Comparison of ENCODE assay signal across 17 cellular contexts in the genomic region with DNA sequence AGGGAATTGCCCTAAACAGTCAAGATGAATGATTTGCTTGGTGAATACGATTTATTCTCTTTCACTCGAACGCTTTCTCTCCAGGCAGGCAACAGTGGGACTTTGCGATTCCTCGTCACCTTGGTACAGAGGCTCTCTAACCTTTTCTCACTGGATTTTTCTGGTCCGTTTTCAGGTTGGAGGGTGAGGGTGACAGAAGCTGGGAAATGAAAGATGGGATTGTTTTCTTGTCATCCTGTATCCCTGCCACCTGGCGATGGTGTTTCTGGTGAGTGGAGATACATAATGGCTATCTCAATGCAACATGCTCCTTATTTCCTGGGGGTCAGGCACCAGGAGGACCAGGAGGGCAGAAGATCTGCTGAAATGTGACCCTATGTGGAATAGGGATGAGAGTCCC.
DNase-seq lines count a peak whose midpoint lies in the region; ATAC-seq, FAIRE-seq and TF ChIP-seq lines count a peak whose summit lies in the region.
"Had no signal": no experiment of that assay in that cellular context is flagged by ENCODE, and none has a peak within 500 bp of the region (broad histone marks: within the 10 kb centered on the region; RNA-seq: fewer than 3 reads in every experiment).

No MANE protein-coding gene starts in this region.

- H3K27ac ChIP-seq in liver (ENCODE audit: low read depth in 1 of 2, low read length in 2 of 2) (peak overlapping the region; percentile 27 to 40), HepG2 (ENCODE audit: extremely low read length, insufficient read depth, low read length) (no peak overlapping the region), esophagus muscularis mucosa (replicated peaks in 1 of 4) (no peak overlapping the region), neuronal stem cell (replicated peaks; ENCODE audit: low read length) (no peak overlapping the region)
- H3K27ac ChIP-seq: A549, C4-2B, GM23248 had no signal

- DNase-seq in HepG2 (ENCODE audit: low spot score) (no peak), esophagus muscularis mucosa (ENCODE audit: extremely low spot score) (peak; percentile 57), neuronal stem cell (ENCODE audit: low spot score) (no peak), NK-92 (lab: John Stamatoyannopoulos, UW; ENCODE audit: unreplicated experiment) (no peak), inferior parietal cortex (ENCODE audit: extremely low spot score) (no peak)
- DNase-seq: AML-193; CD4-positive, alpha-beta T cell; DMS153; DMS79; GDM1; GM23248 had no signal

- intact Hi-C loops in HepG2 (cut with micrococcal nuclease; ENCODE audit: unreplicated experiment) (no loop called here), esophagus muscularis mucosa (cut with DNase I) (no loop called here)

- H4K20me1 ChIP-seq in HepG2 (ENCODE audit: insufficient read depth, low read length), result no peaks in the 10 kb centered on the region

- FAIRE-seq in HepG2 (lab: Jason Lieb, UNC), result no peak
- FAIRE-seq: A549, GM12892, GM18507 had no signal

- H2AFZ ChIP-seq in HepG2 (ENCODE audit: low read length) (no peak overlapping the region), neuronal stem cell (ENCODE audit: low read length) (no peak overlapping the region)
- H2AFZ ChIP-seq: GM23248 had no signal

- TF ChIP-seq RAD21 in liver (IDR thresholded peaks at IDR 0.05) (no peak), HepG2 (CRISPR knock-in tag; IDR thresholded peaks at IDR 0.05) (no peak)

- no peak overlapping the region for H3K18ac ChIP-seq in neuronal stem cell (ENCODE audit: low read length)

- H3K36me3 ChIP-seq in liver (ENCODE audit: control insufficient read depth in 4 of 4, insufficient read depth in 3 of 4, low read depth in 1 of 4, low read length in 3 of 4) (no peaks in the 10 kb centered on the region), HepG2 (replicated peaks in 1 of 2; ENCODE audit: control insufficient read depth in 1 of 2, insufficient read depth in 2 of 2, low read length in 2 of 2) (no peaks in the 10 kb centered on the region), esophagus muscularis mucosa (no peaks in the 10 kb centered on the region), neuronal stem cell (replicated peaks in 1 of 2; ENCODE audit: control insufficient read depth in 2 of 2, insufficient read depth in 2 of 2, low read length in 2 of 2) (no peaks in the 10 kb centered on the region)
- H3K36me3 ChIP-seq: HAP-1 had no signal

- CTCF ChIA-PET in HepG2 (lab: Yijun Ruan, JAX; ENCODE audit: low intra/inter-chr PET ratio, low total read pairs), result no interaction called here

- H2BK12ac ChIP-seq in neuronal stem cell (ENCODE audit: low read length), result no peak overlapping the region

- BruUV-seq in HepG2 (replicated peaks; lab: Mats Ljungman, UMichigan), result no TSS peak

- H2BK120ac ChIP-seq in neuronal stem cell (ENCODE audit: low read depth, low read length), result no peak overlapping the region

- TF ChIP-seq CTCF in liver (IDR thresholded peaks at IDR 0.05; ENCODE audit: low read depth, low read length, missing input control), result no peak
- no peak for TF ChIP-seq CTCF in HepG2 (CRISPR knock-in tag; IDR thresholded peaks at IDR 0.05)
- TF ChIP-seq CTCF in esophagus muscularis mucosa (IDR thresholded peaks at IDR 0.05), result no peak

- H3K9ac ChIP-seq in liver (ENCODE audit: low read depth in 1 of 2, low read length in 2 of 2) (peak overlapping the region; percentile 1 to 15), HepG2 (ENCODE audit: insufficient read depth, low read depth, low read length) (no peak overlapping the region), neuronal stem cell (ENCODE audit: low read depth, low read length, poor library complexity) (no peak overlapping the region)
- H3K9ac ChIP-seq: GM23248 had no signal

- POLR2A ChIA-PET in HepG2 (lab: Yijun Ruan, JAX), result no interaction called here

- ATAC-seq in HepG2, result no peak
- ATAC-seq: A549 had no signal

- H3K27me3 ChIP-seq in liver (ENCODE audit: control insufficient read depth in 4 of 4, insufficient read depth in 4 of 4, low read length in 3 of 4), result no peaks in the 10 kb centered on the region
- no peaks in the 10 kb centered on the region for H3K27me3 ChIP-seq in HepG2 (ENCODE audit: control insufficient read depth in 1 of 2, insufficient read depth in 2 of 2, low read length in 2 of 2)
- H3K27me3 ChIP-seq in esophagus muscularis mucosa, result peaks cover 0 to 12% (median 0%) of the 10 kb centered on the region in 4 donors
- H3K27me3 ChIP-seq in neuronal stem cell (ENCODE audit: control insufficient read depth in 3 of 3, insufficient read depth in 3 of 3, low read depth in 1 of 3, low read length in 3 of 3), result no peaks in the 10 kb centered on the region

- TF ChIP-seq EP300 in HepG2 (IDR thresholded peaks at IDR 0.05; ENCODE audit: low read depth in 2 of 2, low read length in 2 of 2), result no peak
- TF ChIP-seq EP300 in HepG2 (CRISPR knock-in tag; IDR thresholded peaks at IDR 0.05; ENCODE audit: borderline replicate concordance), result no peak
- no peak for TF ChIP-seq EP300 in esophagus muscularis mucosa (IDR thresholded peaks at IDR 0.05)

- H3K4me2 ChIP-seq in HepG2 (ENCODE audit: low read depth, low read length) (no peak overlapping the region), neuronal stem cell (ENCODE audit: insufficient read depth, low read length, poor library complexity, severe bottlenecking) (no peak overlapping the region)
- H3K4me2 ChIP-seq: A549 had no signal

- no peak overlapping the region for H2AK5ac ChIP-seq in neuronal stem cell (ENCODE audit: low read depth, low read length)

- 93% methylated on average over 7 of the region's 7 CpGs for WGBS in liver
- 60% methylated on average over 7 of the region's 7 CpGs for WGBS in HepG2 (ENCODE audit: low lambda C conversion rate)
- 74% methylated on average over 7 of the region's 7 CpGs for WGBS in esophagus muscularis mucosa
- WGBS in neuronal stem cell (ENCODE audit: extremely low coverage in 2 of 2, insufficient read length in 2 of 2, insufficient replicate concordance in 1 of 2), 2 donors, result no CpG with 5 or more reads among the region's 7 CpGs

- no peak overlapping the region for H2BK15ac ChIP-seq in neuronal stem cell (ENCODE audit: low read length)

- H3K4me1 ChIP-seq in liver (ENCODE audit: control insufficient read depth in 4 of 4, insufficient read depth in 4 of 4, low read length in 3 of 4) (peaks cover 0 to 31% (median 23%) of the 10 kb centered on the region in 4 donors), HepG2 (ENCODE audit: insufficient read depth, low read length) (peaks cover 9% of the 10 kb centered on the region), esophagus muscularis mucosa (no peaks in the 10 kb centered on the region), neuronal stem cell (ENCODE audit: control insufficient read depth in 2 of 2, insufficient read depth in 1 of 2, low read depth in 1 of 2, low read length in 2 of 2) (peaks cover 0 to 3% of the 10 kb centered on the region in 2 donors)
- H3K4me1 ChIP-seq: A549, HAP-1 had no signal

- no peak overlapping the region for H2BK5ac ChIP-seq in neuronal stem cell (ENCODE audit: low read length)

- no peak overlapping the region for H3K23ac ChIP-seq in neuronal stem cell (ENCODE audit: low read depth, low read length, poor library complexity)

- H3K4ac ChIP-seq in neuronal stem cell (ENCODE audit: low read length), result no peak overlapping the region

- TF ChIP-seq POLR2A in HepG2 (IDR thresholded peaks at IDR 0.05; ENCODE audit: insufficient read depth in 1 of 2, low read depth in 2 of 2, low read length in 2 of 2), result no peak
- TF ChIP-seq POLR2A in esophagus muscularis mucosa (IDR thresholded peaks at IDR 0.05; ENCODE audit: low read depth), result no peak

- in situ Hi-C loops in HepG2 (cut with HindIII; ENCODE audit: extremely low pct_ligation_motif_present, low pct_unique_long_range_greater_than_20kb), result no loop called here

- H3K14ac ChIP-seq in neuronal stem cell (ENCODE audit: low read length), result peak overlapping the region; percentile 14

- no peaks in the 10 kb centered on the region for H3K79me2 ChIP-seq in HepG2 (ENCODE audit: insufficient read depth, low read length)

- H4K8ac ChIP-seq in neuronal stem cell (ENCODE audit: low read depth, low read length), result no peak overlapping the region

- H3K9me3 ChIP-seq in liver (ENCODE audit: control insufficient read depth in 4 of 4, low read length in 3 of 4), result no peaks in the 10 kb centered on the region
- H3K9me3 ChIP-seq in HepG2 (ENCODE audit: low read length), result no peaks in the 10 kb centered on the region
- H3K9me3 ChIP-seq in esophagus muscularis mucosa, result no peaks in the 10 kb centered on the region
- no peaks in the 10 kb centered on the region for H3K9me3 ChIP-seq in neuronal stem cell (replicated peaks in 1 of 2; ENCODE audit: control insufficient read depth in 2 of 2, insufficient read depth in 1 of 2, low read depth in 1 of 2, low read length in 2 of 2)
- H3K9me3 ChIP-seq: A549, HAP-1 had no signal

- no peak overlapping the region for H4K91ac ChIP-seq in neuronal stem cell (ENCODE audit: low read depth, low read length, poor library complexity)

- peak overlapping the region in 2 of 3 donors; percentile 3 to 27 for H3K4me3 ChIP-seq in liver (ENCODE audit: low read depth in 1 of 3, low read length in 3 of 3)
- no peak overlapping the region for H3K4me3 ChIP-seq in HepG2 (replicated peaks in 1 of 3; ENCODE audit: insufficient read depth in 1 of 3, low read depth in 2 of 3, low read length in 3 of 3)
- H3K4me3 ChIP-seq in esophagus muscularis mucosa, result no peak overlapping the region
- H3K4me3 ChIP-seq in neuronal stem cell (ENCODE audit: low read length in 2 of 2), result no peak overlapping the region
- H3K4me3 ChIP-seq: A549, GM23248, HAP-1 had no signal

- no peaks in the 10 kb centered on the region for H3K79me1 ChIP-seq in neuronal stem cell (ENCODE audit: low read depth, low read length)

TF ChIP-seq in liver, 16 proteins besides CTCF, POLR2A, EP300 and RAD21:
- TF ChIP-seq SP1 (IDR thresholded peaks at IDR 0.05) (no peak), EGR1 (IDR thresholded peaks at IDR 0.05; ENCODE audit: low read depth in 2 of 2) (no peak), HNF4A (conservative IDR thresholded peaks at IDR 0.05) (no peak), TAF1 (conservative IDR thresholded peaks at IDR 0.05) (no peak), JUND (IDR thresholded peaks at IDR 0.05) (no peak), NR2F2 (IDR thresholded peaks at IDR 0.05) (no peak)
TF ChIP-seq in liver: peak in this region for 0.

TF ChIP-seq in HepG2, 621 proteins besides CTCF, POLR2A, EP300 and RAD21 (continues in another document):
- TF ChIP-seq HMGA1 (CRISPR knock-in tag; conservative IDR thresholded peaks at IDR 0.05) (no peak), MIER2 (CRISPR knock-in tag; IDR thresholded peaks at IDR 0.05) (no peak), ZNF225 (CRISPR knock-in tag; IDR thresholded peaks at IDR 0.05) (no peak)

Comparison
In these comparisons a context has a peak if more than half of its experiments do, and no peak if none do; other contexts are left out.
1. H3K27ac ChIP-seq: peak in liver (2 of 2); none in HepG2 (single experiment), esophagus muscularis mucosa (0 of 4) and neuronal stem cell (single experiment).
2. H3K4me3 ChIP-seq: peak in liver (2 of 3); none in HepG2 (0 of 3), esophagus muscularis mucosa (0 of 4) and neuronal stem cell (0 of 2).
3. H3K9ac ChIP-seq: peak in liver (2 of 2); none in HepG2 (single experiment) and neuronal stem cell (single experiment).